In genomic region chr1:230327892-230328284, GRCh38 we compare ENCODE assay signal across 11 cellular contexts.
DNase-seq lines count a peak whose midpoint lies in the region; ATAC-seq, FAIRE-seq and TF ChIP-seq lines count a peak whose summit lies in the region.
"Had no signal": no experiment of that assay in that cellular context is flagged by ENCODE, and none has a peak within 500 bp of the region (broad histone marks: within the 10 kb centered on the region; RNA-seq: fewer than 3 reads in every experiment).

No MANE protein-coding gene starts in this region.

- H3K27me3 Mint-ChIP-seq in type B pancreatic cell = no peaks in the 10 kb centered on the region

- H3K36me3 ChIP-seq in mesendoderm (ENCODE audit: control insufficient read depth, insufficient read depth, low read length) = no peaks in the 10 kb centered on the region
- no peaks in the 10 kb centered on the region for H3K36me3 ChIP-seq in upper lobe of right lung

- H3K79me2 ChIP-seq in mesendoderm (ENCODE audit: control insufficient read depth, insufficient read depth, low read length) = no peaks in the 10 kb centered on the region

- FAIRE-seq in H54 (lab: Jason Lieb, UNC) = no peak

- H3K9me3 Mint-ChIP-seq in type B pancreatic cell = no peaks in the 10 kb centered on the region

- H3K4ac ChIP-seq in mesendoderm (ENCODE audit: low read depth, low read length) = no peak overlapping the region

- H2BK5ac ChIP-seq in mesendoderm (ENCODE audit: low read length) = no peak overlapping the region

- H3K36me3 Mint-ChIP-seq in type B pancreatic cell = no peaks in the 10 kb centered on the region

- H3K4me3 ChIP-seq in mesendoderm (ENCODE audit: low read length) = no peak overlapping the region
- no peak overlapping the region for H3K4me3 ChIP-seq in upper lobe of right lung

- H3K4me1 ChIP-seq in mesendoderm (ENCODE audit: control insufficient read depth, low read depth, low read length) (no peaks in the 10 kb centered on the region), upper lobe of right lung (no peaks in the 10 kb centered on the region)

- ATAC-seq in upper lobe of right lung = no peak
- ATAC-seq in HG02840 (IDR thresholded peaks at IDR 0.05; ENCODE audit: low FRiP score, unreplicated experiment) = no peak

- no CpG with 5 or more reads among the region's 9 CpGs for WGBS in mesendoderm (ENCODE audit: extremely low coverage, insufficient coverage, low lambda C conversion rate)

- no peak overlapping the region for H2BK120ac ChIP-seq in mesendoderm (ENCODE audit: low read depth, low read length)

- no peak overlapping the region for H3K4me2 ChIP-seq in mesendoderm (ENCODE audit: low read length)

- no peak overlapping the region for H3K27ac Mint-ChIP-seq in type B pancreatic cell

- H3K4me3 Mint-ChIP-seq in type B pancreatic cell = no peak overlapping the region

- no peak overlapping the region for H2AK5ac ChIP-seq in mesendoderm (ENCODE audit: low read length)

- no peak overlapping the region for H4K5ac ChIP-seq in mesendoderm (ENCODE audit: low read length)

- no peak overlapping the region for H2BK15ac ChIP-seq in mesendoderm (replicated peaks; ENCODE audit: low read depth)

- no peak for TF ChIP-seq POLR2A in H54 (IDR thresholded peaks at IDR 0.05; ENCODE audit: low read depth, low read length)

- H3K9me3 ChIP-seq in upper lobe of right lung = no peaks in the 10 kb centered on the region

- H3K79me1 ChIP-seq in mesendoderm (ENCODE audit: low read length) = no peaks in the 10 kb centered on the region

- H4K8ac ChIP-seq in mesendoderm (ENCODE audit: low read depth, low read length) = no peak overlapping the region

- H3K23ac ChIP-seq in mesendoderm (ENCODE audit: low read length) = no peak overlapping the region

- H3K27me3 ChIP-seq in mesendoderm (ENCODE audit: insufficient read depth, low read length, poor library complexity) (no peaks in the 10 kb centered on the region), upper lobe of right lung (no peaks in the 10 kb centered on the region)

- DNase-seq in EL = peak; percentile 34
- DNase-seq in H54 (ENCODE audit: insufficient read length, low spot score) = peak; percentile 57
- peak; percentile 42 for DNase-seq in activated CD4-positive, alpha-beta T cell treated with anti-CD3 and anti-CD28 coated beads for 48 hours
- DNase-seq in mesendoderm = peak; percentile 44
- no peak for DNase-seq in amygdala (lab: John Stamatoyannopoulos, UW)
- no peak for DNase-seq in upper lobe of right lung
- DNase-seq in type B pancreatic cell (ENCODE audit: extremely low spot score, unreplicated experiment) = no peak
- DNase-seq: cerebellar nuclear complex, MM.1S, NCI-H510A treated with DMSO at 0.1 percent for 48 hours had no signal

- H3K27ac ChIP-seq in mesendoderm (ENCODE audit: low read depth, low read length) (no peak overlapping the region), upper lobe of right lung (no peak overlapping the region)

- intact Hi-C loops in upper lobe of right lung (cut with DNase I) = no loop called here

- peaks cover 8% of the 10 kb centered on the region for H3K4me1 Mint-ChIP-seq in type B pancreatic cell (ENCODE audit: unreplicated experiment)

- H3K9ac ChIP-seq in mesendoderm (ENCODE audit: low read length) = no peak overlapping the region

- H3K18ac ChIP-seq in mesendoderm (ENCODE audit: low read length) = no peak overlapping the region

- TF ChIP-seq CTCF in upper lobe of right lung (IDR thresholded peaks at IDR 0.05) = no peak
- no peak for TF ChIP-seq CTCF in type B pancreatic cell (conservative IDR thresholded peaks at IDR 0.05)

- H3K56ac ChIP-seq in mesendoderm (ENCODE audit: low read length) = no peak overlapping the region

Comparison
In these comparisons a context has a peak if more than half of its experiments do, and no peak if none do; other contexts are left out.
1. DNase-seq: peak in EL (single experiment), H54 (single experiment), activated CD4-positive, alpha-beta T cell treated with anti-CD3 and anti-CD28 coated beads for 48 hours (single experiment) and mesendoderm (single experiment); none in amygdala (0 of 56), upper lobe of right lung (single experiment) and type B pancreatic cell (single experiment).